3 cellular contexts compared by ENCODE assay signal in the genomic region with DNA sequence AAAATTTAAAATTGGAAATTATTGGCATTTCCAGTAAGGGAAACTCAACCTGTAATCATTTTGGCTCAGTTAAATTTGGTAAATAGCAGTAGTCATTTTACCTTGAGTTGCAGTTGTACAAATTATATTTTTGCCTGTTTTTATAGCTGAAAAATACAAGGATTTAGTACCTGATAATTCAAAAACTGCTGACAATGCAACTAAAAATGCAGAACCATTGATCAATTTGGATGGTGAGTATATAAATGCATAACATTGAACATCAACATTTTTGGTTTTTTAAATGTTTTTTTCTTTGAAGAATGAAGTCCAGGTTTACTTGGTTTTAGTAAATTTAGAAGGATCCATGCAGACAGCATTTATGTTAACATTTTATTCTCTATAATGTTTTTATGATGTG.
TF ChIP-seq lines count a peak whose summit lies in the region.

No MANE protein-coding gene starts in this region.

TF ChIP-seq in IMR-90, 13 proteins besides CTCF, POLR2A, EP300 and RAD21:
- no peak for TF ChIP-seq FOS (IDR thresholded peaks at IDR 0.05; ENCODE audit: low read depth, low read length)
- TF ChIP-seq BHLHE40 (IDR thresholded peaks at IDR 0.05; ENCODE audit: low read depth, low read length), result no peak
- TF ChIP-seq MXI1 (IDR thresholded peaks at IDR 0.05; ENCODE audit: borderline replicate concordance, low read depth, low read length), result no peak
- no peak for TF ChIP-seq RFX5 (IDR thresholded peaks at IDR 0.05; ENCODE audit: low read depth, low read length)
- TF ChIP-seq MAZ (IDR thresholded peaks at IDR 0.05; ENCODE audit: borderline replicate concordance, low read depth, low read length), result no peak
- TF ChIP-seq MAFK (IDR thresholded peaks at IDR 0.05; ENCODE audit: low read depth, low read length), result peak; percentile 98
- TF ChIP-seq, protein P1, sequence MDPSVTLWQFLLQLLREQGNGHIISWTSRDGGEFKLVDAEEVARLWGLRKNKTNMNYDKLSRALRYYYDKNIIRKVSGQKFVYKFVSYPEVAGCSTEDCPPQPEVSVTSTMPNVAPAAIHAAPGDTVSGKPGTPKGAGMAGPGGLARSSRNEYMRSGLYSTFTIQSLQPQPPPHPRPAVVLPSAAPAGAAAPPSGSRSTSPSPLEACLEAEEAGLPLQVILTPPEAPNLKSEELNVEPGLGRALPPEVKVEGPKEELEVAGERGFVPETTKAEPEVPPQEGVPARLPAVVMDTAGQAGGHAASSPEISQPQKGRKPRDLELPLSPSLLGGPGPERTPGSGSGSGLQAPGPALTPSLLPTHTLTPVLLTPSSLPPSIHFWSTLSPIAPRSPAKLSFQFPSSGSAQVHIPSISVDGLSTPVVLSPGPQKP (IDR thresholded peaks at IDR 0.05; ENCODE audit: borderline replicate concordance, low read depth, low read length), result no peak

TF ChIP-seq in H1, 55 proteins besides CTCF, POLR2A, EP300 and RAD21:
- TF ChIP-seq KDM5A (IDR thresholded peaks at IDR 0.05; ENCODE audit: low read length), result no peak
- peak; percentile 87 for TF ChIP-seq MAFK (IDR thresholded peaks at IDR 0.05; ENCODE audit: low read depth, low read length)
- TF ChIP-seq PHF8 (conservative IDR thresholded peaks at IDR 0.05; ENCODE audit: low read depth, low read length), result no peak
TF ChIP-seq in H1: peak in this region for 1.

TF ChIP-seq in GM23338, 12 proteins besides CTCF, POLR2A, EP300 and RAD21:
- no peak for TF ChIP-seq JUNB (IDR thresholded peaks at IDR 0.05; ENCODE audit: unreplicated experiment)
- TF ChIP-seq, protein P2, sequence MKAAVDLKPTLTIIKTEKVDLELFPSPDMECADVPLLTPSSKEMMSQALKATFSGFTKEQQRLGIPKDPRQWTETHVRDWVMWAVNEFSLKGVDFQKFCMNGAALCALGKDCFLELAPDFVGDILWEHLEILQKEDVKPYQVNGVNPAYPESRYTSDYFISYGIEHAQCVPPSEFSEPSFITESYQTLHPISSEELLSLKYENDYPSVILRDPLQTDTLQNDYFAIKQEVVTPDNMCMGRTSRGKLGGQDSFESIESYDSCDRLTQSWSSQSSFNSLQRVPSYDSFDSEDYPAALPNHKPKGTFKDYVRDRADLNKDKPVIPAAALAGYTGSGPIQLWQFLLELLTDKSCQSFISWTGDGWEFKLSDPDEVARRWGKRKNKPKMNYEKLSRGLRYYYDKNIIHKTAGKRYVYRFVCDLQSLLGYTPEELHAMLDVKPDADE (IDR thresholded peaks at IDR 0.05), result no peak
- no peak for TF ChIP-seq STAT1 (IDR thresholded peaks at IDR 0.05; ENCODE audit: unreplicated experiment)
- TF ChIP-seq ZNF331 (CRISPR knock-in tag; IDR thresholded peaks at IDR 0.05; ENCODE audit: low read depth), result no peak
- TF ChIP-seq, protein P3, sequence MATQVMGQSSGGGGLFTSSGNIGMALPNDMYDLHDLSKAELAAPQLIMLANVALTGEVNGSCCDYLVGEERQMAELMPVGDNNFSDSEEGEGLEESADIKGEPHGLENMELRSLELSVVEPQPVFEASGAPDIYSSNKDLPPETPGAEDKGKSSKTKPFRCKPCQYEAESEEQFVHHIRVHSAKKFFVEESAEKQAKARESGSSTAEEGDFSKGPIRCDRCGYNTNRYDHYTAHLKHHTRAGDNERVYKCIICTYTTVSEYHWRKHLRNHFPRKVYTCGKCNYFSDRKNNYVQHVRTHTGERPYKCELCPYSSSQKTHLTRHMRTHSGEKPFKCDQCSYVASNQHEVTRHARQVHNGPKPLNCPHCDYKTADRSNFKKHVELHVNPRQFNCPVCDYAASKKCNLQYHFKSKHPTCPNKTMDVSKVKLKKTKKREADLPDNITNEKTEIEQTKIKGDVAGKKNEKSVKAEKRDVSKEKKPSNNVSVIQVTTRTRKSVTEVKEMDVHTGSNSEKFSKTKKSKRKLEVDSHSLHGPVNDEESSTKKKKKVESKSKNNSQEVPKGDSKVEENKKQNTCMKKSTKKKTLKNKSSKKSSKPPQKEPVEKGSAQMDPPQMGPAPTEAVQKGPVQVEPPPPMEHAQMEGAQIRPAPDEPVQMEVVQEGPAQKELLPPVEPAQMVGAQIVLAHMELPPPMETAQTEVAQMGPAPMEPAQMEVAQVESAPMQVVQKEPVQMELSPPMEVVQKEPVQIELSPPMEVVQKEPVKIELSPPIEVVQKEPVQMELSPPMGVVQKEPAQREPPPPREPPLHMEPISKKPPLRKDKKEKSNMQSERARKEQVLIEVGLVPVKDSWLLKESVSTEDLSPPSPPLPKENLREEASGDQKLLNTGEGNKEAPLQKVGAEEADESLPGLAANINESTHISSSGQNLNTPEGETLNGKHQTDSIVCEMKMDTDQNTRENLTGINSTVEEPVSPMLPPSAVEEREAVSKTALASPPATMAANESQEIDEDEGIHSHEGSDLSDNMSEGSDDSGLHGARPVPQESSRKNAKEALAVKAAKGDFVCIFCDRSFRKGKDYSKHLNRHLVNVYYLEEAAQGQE (IDR thresholded peaks at IDR 0.05; ENCODE audit: unreplicated experiment), result no peak
- TF ChIP-seq ZNF114 (CRISPR knock-in tag; IDR thresholded peaks at IDR 0.05), result no peak
- TF ChIP-seq NANOG (IDR thresholded peaks at IDR 0.05; ENCODE audit: borderline replicate concordance), result no peak
- TF ChIP-seq, protein P4, sequence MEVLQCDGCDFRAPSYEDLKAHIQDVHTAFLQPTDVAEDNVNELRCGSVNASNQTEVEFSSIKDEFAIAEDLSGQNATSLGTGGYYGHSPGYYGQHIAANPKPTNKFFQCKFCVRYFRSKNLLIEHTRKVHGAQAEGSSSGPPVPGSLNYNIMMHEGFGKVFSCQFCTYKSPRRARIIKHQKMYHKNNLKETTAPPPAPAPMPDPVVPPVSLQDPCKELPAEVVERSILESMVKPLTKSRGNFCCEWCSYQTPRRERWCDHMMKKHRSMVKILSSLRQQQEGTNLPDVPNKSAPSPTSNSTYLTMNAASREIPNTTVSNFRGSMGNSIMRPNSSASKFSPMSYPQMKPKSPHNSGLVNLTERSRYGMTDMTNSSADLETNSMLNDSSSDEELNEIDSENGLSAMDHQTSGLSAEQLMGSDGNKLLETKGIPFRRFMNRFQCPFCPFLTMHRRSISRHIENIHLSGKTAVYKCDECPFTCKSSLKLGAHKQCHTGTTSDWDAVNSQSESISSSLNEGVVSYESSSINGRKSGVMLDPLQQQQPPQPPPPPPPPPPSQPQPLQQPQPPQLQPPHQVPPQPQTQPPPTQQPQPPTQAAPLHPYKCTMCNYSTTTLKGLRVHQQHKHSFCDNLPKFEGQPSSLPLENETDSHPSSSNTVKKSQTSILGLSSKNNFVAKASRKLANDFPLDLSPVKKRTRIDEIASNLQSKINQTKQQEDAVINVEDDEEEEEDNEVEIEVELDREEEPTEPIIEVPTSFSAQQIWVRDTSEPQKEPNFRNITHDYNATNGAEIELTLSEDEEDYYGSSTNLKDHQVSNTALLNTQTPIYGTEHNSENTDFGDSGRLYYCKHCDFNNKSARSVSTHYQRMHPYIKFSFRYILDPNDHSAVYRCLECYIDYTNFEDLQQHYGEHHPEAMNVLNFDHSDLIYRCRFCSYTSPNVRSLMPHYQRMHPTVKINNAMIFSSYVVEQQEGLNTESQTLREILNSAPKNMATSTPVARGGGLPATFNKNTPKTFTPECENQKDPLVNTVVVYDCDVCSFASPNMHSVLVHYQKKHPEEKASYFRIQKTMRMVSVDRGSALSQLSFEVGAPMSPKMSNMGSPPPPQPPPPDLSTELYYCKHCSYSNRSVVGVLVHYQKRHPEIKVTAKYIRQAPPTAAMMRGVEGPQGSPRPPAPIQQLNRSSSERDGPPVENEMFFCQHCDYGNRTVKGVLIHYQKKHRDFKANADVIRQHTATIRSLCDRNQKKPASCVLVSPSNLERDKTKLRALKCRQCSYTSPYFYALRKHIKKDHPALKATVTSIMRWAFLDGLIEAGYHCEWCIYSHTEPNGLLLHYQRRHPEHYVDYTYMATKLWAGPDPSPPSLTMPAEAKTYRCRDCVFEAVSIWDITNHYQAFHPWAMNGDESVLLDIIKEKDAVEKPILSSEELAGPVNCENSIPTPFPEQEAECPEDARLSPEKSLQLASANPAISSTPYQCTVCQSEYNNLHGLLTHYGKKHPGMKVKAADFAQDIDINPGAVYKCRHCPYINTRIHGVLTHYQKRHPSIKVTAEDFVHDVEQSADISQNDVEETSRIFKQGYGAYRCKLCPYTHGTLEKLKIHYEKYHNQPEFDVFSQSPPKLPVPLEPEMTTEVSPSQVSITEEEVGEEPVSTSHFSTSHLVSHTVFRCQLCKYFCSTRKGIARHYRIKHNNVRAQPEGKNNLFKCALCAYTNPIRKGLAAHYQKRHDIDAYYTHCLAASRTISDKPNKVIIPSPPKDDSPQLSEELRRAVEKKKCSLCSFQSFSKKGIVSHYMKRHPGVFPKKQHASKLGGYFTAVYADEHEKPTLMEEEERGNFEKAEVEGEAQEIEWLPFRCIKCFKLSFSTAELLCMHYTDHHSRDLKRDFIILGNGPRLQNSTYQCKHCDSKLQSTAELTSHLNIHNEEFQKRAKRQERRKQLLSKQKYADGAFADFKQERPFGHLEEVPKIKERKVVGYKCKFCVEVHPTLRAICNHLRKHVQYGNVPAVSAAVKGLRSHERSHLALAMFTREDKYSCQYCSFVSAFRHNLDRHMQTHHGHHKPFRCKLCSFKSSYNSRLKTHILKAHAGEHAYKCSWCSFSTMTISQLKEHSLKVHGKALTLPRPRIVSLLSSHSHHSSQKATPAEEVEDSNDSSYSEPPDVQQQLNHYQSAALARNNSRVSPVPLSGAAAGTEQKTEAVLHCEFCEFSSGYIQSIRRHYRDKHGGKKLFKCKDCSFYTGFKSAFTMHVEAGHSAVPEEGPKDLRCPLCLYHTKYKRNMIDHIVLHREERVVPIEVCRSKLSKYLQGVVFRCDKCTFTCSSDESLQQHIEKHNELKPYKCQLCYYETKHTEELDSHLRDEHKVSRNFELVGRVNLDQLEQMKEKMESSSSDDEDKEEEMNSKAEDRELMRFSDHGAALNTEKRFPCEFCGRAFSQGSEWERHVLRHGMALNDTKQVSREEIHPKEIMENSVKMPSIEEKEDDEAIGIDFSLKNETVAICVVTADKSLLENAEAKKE (CRISPR knock-in tag; IDR thresholded peaks at IDR 0.05), result no peak
